8 cellular contexts compared by ENCODE assay signal in the genomic region with DNA sequence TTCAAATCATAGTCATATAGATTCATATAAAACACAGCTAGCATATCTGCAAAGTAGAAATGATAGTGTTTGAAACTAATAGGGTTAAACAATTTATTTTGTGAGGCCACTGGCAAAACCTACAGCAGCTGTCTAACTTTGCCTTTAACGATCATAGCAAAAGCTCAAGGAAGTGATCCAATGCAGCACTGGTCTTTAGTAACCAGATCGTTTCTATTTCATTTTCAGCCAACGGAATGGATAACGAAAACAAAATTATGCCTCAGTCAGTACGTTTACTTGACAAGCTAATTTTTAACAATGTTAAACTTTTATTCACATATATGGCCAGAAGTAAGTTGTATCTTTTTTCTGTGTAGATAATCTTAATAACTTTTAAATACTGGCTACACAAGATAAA. TPM values are rescaled to one million over a fixed set of nuclear protein-coding genes. Genes with fewer than 3 reads are reported as not detected.
DNase-seq lines count a peak whose midpoint lies in the region; ATAC-seq, FAIRE-seq and TF ChIP-seq lines count a peak whose summit lies in the region.

No MANE protein-coding gene starts in this region.

- H3K9me3 ChIP-seq in heart right ventricle (no peaks in the 10 kb centered on the region), small intestine (ENCODE audit: control insufficient read depth, low read depth) (no peaks in the 10 kb centered on the region)

- FAIRE-seq in small intestine (lab: Jason Lieb, UNC), result peak; percentile 74

- H3K36me3 ChIP-seq in heart right ventricle, result no peaks in the 10 kb centered on the region
- H3K36me3 ChIP-seq in small intestine (ENCODE audit: control insufficient read depth in 2 of 2, insufficient read depth in 2 of 2, low read length in 2 of 2), result no peaks in the 10 kb centered on the region

- H3K4me3 ChIP-seq in heart right ventricle, result peak overlapping the region in 7 of 10 donors; percentile 7 to 40 (median 29)
- H3K4me3 ChIP-seq in coronary artery, result peak overlapping the region; percentile 61
- no peak overlapping the region for H3K4me3 ChIP-seq in small intestine (ENCODE audit: low read depth in 1 of 2, low read length in 2 of 2)

- TF ChIP-seq CTCF in heart right ventricle (IDR thresholded peaks at IDR 0.05), result no peak
- no peak for TF ChIP-seq CTCF in coronary artery (IDR thresholded peaks at IDR 0.05)

- WGBS in heart right ventricle, 2 donors, result 23 to 38% methylated on average over 5 of the region's 5 CpGs
- WGBS in small intestine, 3 donors, result 0 to 6% (median 5%) methylated on average over 5 of the region's 5 CpGs

- ATAC-seq in heart right ventricle (peak in 5 of 8 donors; percentile 51 to 67 (median 63)), HG03280 (IDR thresholded peaks at IDR 0.05; ENCODE audit: unreplicated experiment) (peak; percentile 87)

- H3K27ac ChIP-seq in heart right ventricle (peak overlapping the region in 8 of 10 donors; percentile 5 to 72 (median 31)), coronary artery (no peak overlapping the region), small intestine (ENCODE audit: low read depth in 1 of 2, low read length in 1 of 2) (no peak overlapping the region)

- H3K27me3 ChIP-seq in heart right ventricle (no peaks in the 10 kb centered on the region), small intestine (ENCODE audit: control insufficient read depth in 2 of 2, insufficient read depth in 2 of 2, low read length in 2 of 2) (no peaks in the 10 kb centered on the region)

- DNase-seq in heart right ventricle, result no peak
- no peak for DNase-seq in cardiac septum (ENCODE audit: low spot score)
- no peak for DNase-seq in coronary artery (ENCODE audit: low spot score)
- DNase-seq in small intestine, result peak; percentile 47
- no peak for DNase-seq in NCI-H526 treated with DMSO at 0.1 percent for 48 hours (lab: John Stamatoyannopoulos, UW)
- DNase-seq in NCI-H1105 treated with DMSO at 0.1 percent for 48 hours (lab: John Stamatoyannopoulos, UW), result no peak
- DNase-seq in SW 1271 (lab: John Stamatoyannopoulos, UW), result no peak

- intact Hi-C loops in heart right ventricle (cut with DNase I), result loop anchor here in 1 of 10 donors (5.0 kb wide), 1 partner anchor 42 kb away; no protein-coding TSS in a partner anchor
- intact Hi-C loops in cardiac septum (cut with DNase I), result no loop called here

- H3K4me1 ChIP-seq in heart right ventricle (peaks cover 2 to 56% (median 46%) of the 10 kb centered on the region in 9 donors), small intestine (ENCODE audit: control insufficient read depth in 2 of 2, insufficient read depth in 1 of 2, low read depth in 1 of 2, low read length in 1 of 2) (peaks cover 0 to 2% of the 10 kb centered on the region in 2 donors)

RNA-seq across cellular contexts. Expression of a gene that starts 17.7 kb away (rescaled TPM):
- total RNA-seq in heart right ventricle, result 10 to 100 TPM in 9 of 10 donors, 1 to 10 TPM in 1; 6.3 to 22.7 (median 14.7) TPM
- polyA plus RNA-seq in heart right ventricle, result 1 to 10 TPM; 4.3 to 5.4 TPM
- total RNA-seq in cardiac septum, result 13.3 TPM
- 10 to 100 TPM in 2 of 3 donors, 1 to 10 TPM in 1; 8.9 to 14.9 (median 13.2) TPM for polyA plus RNA-seq in small intestine

Comparison
In these comparisons a context has a peak if more than half of its experiments do, and no peak if none do; other contexts are left out.
1. H3K27ac ChIP-seq: peak in heart right ventricle (8 of 10); none in coronary artery (0 of 2) and small intestine (0 of 2).
2. H3K4me3 ChIP-seq: peak in heart right ventricle (7 of 10) and coronary artery (single experiment); none in small intestine (0 of 2).